In the genomic region with DNA sequence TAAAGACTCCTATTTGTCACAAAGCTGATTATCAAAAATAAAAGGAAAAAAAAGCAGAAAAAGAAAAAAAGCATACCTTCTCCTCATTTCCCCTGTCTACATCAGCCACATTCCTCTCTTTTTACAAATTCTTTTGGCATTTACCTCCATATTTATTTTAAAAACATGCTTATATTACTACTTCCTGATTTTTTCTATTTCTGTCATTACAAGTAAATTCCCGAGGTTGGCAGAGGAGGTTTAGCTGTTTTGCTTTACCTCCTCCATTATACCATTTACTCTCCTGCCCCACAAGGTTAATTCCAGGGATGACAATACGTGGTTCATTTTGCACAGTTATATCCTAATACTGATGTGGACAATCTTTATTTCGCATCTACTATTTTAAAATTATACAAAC, we compare ENCODE assay signal across 28 cellular contexts. TPM values are rescaled to one million over a fixed set of nuclear protein-coding genes. Genes with fewer than 3 reads are reported as not detected.
"Had no signal": no experiment of that assay in that cellular context is flagged by ENCODE, and none has a peak within 500 bp of the region (broad histone marks: within the 10 kb centered on the region; RNA-seq: fewer than 3 reads in every experiment).

No MANE protein-coding gene starts in this region.

- H3K79me2 ChIP-seq: parathyroid adenoma had no signal

- H3K4me1 Mint-ChIP-seq: activated naive CD4-positive, alpha-beta T cell treated with anti-CD3 and anti-CD28 coated beads, Interleukin-2, amount 50 U/mL, for 24 hours; activated naive CD8-positive, alpha-beta T cell treated with anti-CD3 and anti-CD28 coated beads, Interleukin-2, amount 50 U/mL, for 24 hours; activated T-helper 17 cell treated with anti-CD3 and anti-CD28 coated beads, Interleukin-2, amount 50 U/mL, for 72 hours; naive thymus-derived CD8-positive, alpha-beta T cell; stimulated activated naive CD8-positive, alpha-beta T cell treated with anti-CD3 and anti-CD28 coated beads, Interleukin-15, amount 100 ng/mL, for 72 hours had no signal

- H3K9me3 Mint-ChIP-seq: activated CD8-positive, alpha-beta T cell treated with anti-CD3 and anti-CD28 coated beads for 36 hours; activated naive CD4-positive, alpha-beta T cell treated with anti-CD3 and anti-CD28 coated beads, Interleukin-2, amount 50 U/mL, for 24 hours; activated T-cell treated with anti-CD3 and anti-CD28 coated beads, Interleukin-2, amount 50 U/mL, for 4 hours; activated T-helper 17 cell treated with anti-CD3 and anti-CD28 coated beads, Interleukin-2, amount 50 U/mL, for 72 hours; effector memory CD8-positive, alpha-beta T cell; stimulated activated memory B cell treated with anti-CD40 and anti-IgM and Interleukin-4, amounts not matched to agents 10 μg/mL and 1 μg/mL and 100 μg/mL, for 72 hours had no signal

- H3K4me2 ChIP-seq: smooth muscle cell had no signal

- H3K27me3 ChIP-seq: breast epithelium, heart right ventricle, sigmoid colon, uterus had no signal

- H3K27ac Mint-ChIP-seq: activated B cell treated with CpG ODN at 0.5 μM for 24 hours; activated CD8-positive, alpha-beta T cell treated with anti-CD3 and anti-CD28 coated beads for 36 hours; activated naive CD4-positive, alpha-beta T cell treated with anti-CD3 and anti-CD28 coated beads, Interleukin-2, amount 50 U/mL, for 24 hours; activated naive CD8-positive, alpha-beta T cell treated with anti-CD3 and anti-CD28 coated beads, Interleukin-2, amount 50 U/mL, for 24 hours; activated T-helper 17 cell treated with anti-CD3 and anti-CD28 coated beads, Interleukin-2, amount 50 U/mL, for 72 hours; effector memory CD8-positive, alpha-beta T cell; memory B cell; naive thymus-derived CD8-positive, alpha-beta T cell; stimulated activated memory B cell treated with anti-CD40 and anti-IgM and Interleukin-4, amounts not matched to agents 10 μg/mL and 1 μg/mL and 100 μg/mL, for 72 hours; stimulated activated naive CD8-positive, alpha-beta T cell treated with anti-CD3 and anti-CD28 coated beads, Interleukin-15, amount 100 ng/mL, for 72 hours; type B pancreatic cell had no signal

- H3K4me3 ChIP-seq: breast epithelium, heart right ventricle, psoas muscle, sigmoid colon, smooth muscle cell, uterus had no signal

- H3K9me3 ChIP-seq: breast epithelium, psoas muscle, sigmoid colon, uterus had no signal

- ATAC-seq: activated CD8-positive, alpha-beta T cell treated with anti-CD3 and anti-CD28 coated beads for 36 hours; activated naive CD8-positive, alpha-beta T cell treated with anti-CD3 and anti-CD28 coated beads, Interleukin-2, amount 50 U/mL, for 24 hours; activated T-cell treated with anti-CD3 and anti-CD28 coated beads, Interleukin-2, amount 50 U/mL, for 4 hours; activated T-helper 17 cell treated with anti-CD3 and anti-CD28 coated beads, Interleukin-2, amount 50 U/mL, for 72 hours; effector memory CD8-positive, alpha-beta T cell; naive thymus-derived CD8-positive, alpha-beta T cell; psoas muscle; stimulated activated memory B cell treated with anti-CD40 and anti-IgM and Interleukin-4, amounts not matched to agents 10 μg/mL and 1 μg/mL and 100 μg/mL, for 72 hours; stimulated activated naive CD8-positive, alpha-beta T cell treated with anti-CD3 and anti-CD28 coated beads, Interleukin-15, amount 100 ng/mL, for 72 hours had no signal

- H3K36me3 Mint-ChIP-seq: activated naive CD4-positive, alpha-beta T cell treated with anti-CD3 and anti-CD28 coated beads, Interleukin-2, amount 50 U/mL, for 24 hours; memory B cell; stimulated activated memory B cell treated with anti-CD40 and anti-IgM and Interleukin-4, amounts not matched to agents 10 μg/mL and 1 μg/mL and 100 μg/mL, for 72 hours; type B pancreatic cell had no signal

- H3K4me1 ChIP-seq: breast epithelium, parathyroid adenoma, sigmoid colon had no signal

- H2AFZ ChIP-seq: parathyroid adenoma had no signal

- DNase-seq: activated B cell treated with CpG ODN at 0.5 μM for 24 hours; activated CD4-positive, alpha-beta T cell treated with anti-CD3 and anti-CD28 coated beads, Interleukin-2, amount 50 U/mL, for 1 hour; activated CD8-positive, alpha-beta T cell treated with anti-CD3 and anti-CD28 coated beads for 36 hours; activated naive CD8-positive, alpha-beta T cell treated with anti-CD3 and anti-CD28 coated beads, Interleukin-2, amount 50 U/mL, for 24 hours; activated T-cell treated with anti-CD3 and anti-CD28 coated beads, Interleukin-2, amount 50 U/mL, for 4 hours; amygdala; central memory CD4-positive, alpha-beta T cell; effector memory CD8-positive, alpha-beta T cell; foreskin fibroblast; heart right ventricle; naive thymus-derived CD8-positive, alpha-beta T cell; nucleus accumbens; psoas muscle; sigmoid colon; stimulated activated CD4-positive, alpha-beta T cell treated with anti-CD3 and anti-CD28 coated beads, Interleukin-1b, Interleukin-23, amount 100 ng/mL, for 48 hours; stimulated activated CD4-positive, alpha-beta T cell treated with anti-CD3 and anti-CD28 coated beads, Interleukin-4, amount 100 ng/mL, for 4 hours; stimulated activated CD8-positive, alpha-beta memory T cell treated with anti-CD3 and anti-CD28 coated beads, Interleukin-4, amount 100 ng/mL, for 48 hours; stimulated activated naive CD8-positive, alpha-beta T cell treated with anti-CD3 and anti-CD28 coated beads, Interleukin-15, amount 100 ng/mL, for 72 hours; uterus had no signal

- H3K9ac ChIP-seq: parathyroid adenoma had no signal

- H3K36me3 ChIP-seq: breast epithelium, heart right ventricle, sigmoid colon, uterus had no signal

- H3K4me3 Mint-ChIP-seq: activated B cell treated with CpG ODN at 0.5 μM for 24 hours; activated CD8-positive, alpha-beta T cell treated with anti-CD3 and anti-CD28 coated beads for 36 hours; activated naive CD4-positive, alpha-beta T cell treated with anti-CD3 and anti-CD28 coated beads, Interleukin-2, amount 50 U/mL, for 24 hours; activated naive CD8-positive, alpha-beta T cell treated with anti-CD3 and anti-CD28 coated beads, Interleukin-2, amount 50 U/mL, for 24 hours; activated T-cell treated with anti-CD3 and anti-CD28 coated beads, Interleukin-2, amount 50 U/mL, for 4 hours; activated T-helper 17 cell treated with anti-CD3 and anti-CD28 coated beads, Interleukin-2, amount 50 U/mL, for 72 hours; effector memory CD8-positive, alpha-beta T cell; memory B cell; naive thymus-derived CD8-positive, alpha-beta T cell; neural crest cell; stimulated activated memory B cell treated with anti-CD40 and anti-IgM and Interleukin-4, amounts not matched to agents 10 μg/mL and 1 μg/mL and 100 μg/mL, for 72 hours; stimulated activated naive CD8-positive, alpha-beta T cell treated with anti-CD3 and anti-CD28 coated beads, Interleukin-15, amount 100 ng/mL, for 72 hours; type B pancreatic cell had no signal

- H3K27ac ChIP-seq: breast epithelium, parathyroid adenoma, psoas muscle, sigmoid colon, uterus had no signal

RNA-seq across cellular contexts. Expression of gene CD34, which starts 26.3 kb away (rescaled TPM):
- total RNA-seq: activated B cell treated with CpG ODN at 0.5 μM for 24 hours; naive thymus-derived CD8-positive, alpha-beta T cell; smooth muscle cell had no signal
- polyA plus RNA-seq: naive thymus-derived CD8-positive, alpha-beta T cell; smooth muscle cell had no signal
